Comparison of ENCODE assay signal across 8 cellular contexts in the genomic region with DNA sequence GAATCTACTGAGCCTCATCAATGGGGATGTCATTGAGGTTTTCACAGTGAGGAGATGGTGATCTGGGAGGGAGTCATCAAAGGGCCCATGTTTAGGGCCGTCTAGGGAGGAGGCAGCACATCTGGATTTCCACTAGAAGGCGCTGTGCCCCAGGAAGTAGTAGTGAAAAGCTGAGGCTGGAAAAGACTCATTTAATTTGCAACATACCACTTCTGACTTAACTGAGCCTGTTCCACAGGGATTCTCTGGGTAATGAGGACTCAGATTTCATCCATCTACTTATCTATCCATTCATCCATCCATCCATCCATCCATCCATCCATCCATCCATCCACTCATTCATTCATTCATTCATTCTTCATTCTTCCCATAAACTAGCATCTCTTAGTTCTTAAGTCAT. TPM values are rescaled to one million over a fixed set of nuclear protein-coding genes. Genes with fewer than 3 reads are reported as not detected.
DNase-seq lines count a peak whose midpoint lies in the region; ATAC-seq and TF ChIP-seq lines count a peak whose summit lies in the region.

No MANE protein-coding gene starts in this region.

- peak overlapping the region; percentile 48 for H2AFZ ChIP-seq in osteoblast (ENCODE audit: low read length)

- H3K4me1 ChIP-seq in osteoblast (ENCODE audit: insufficient read depth, low read length), result peaks cover 11% of the 10 kb centered on the region

- no peak overlapping the region for H3K27ac ChIP-seq in osteoblast (ENCODE audit: low read depth, low read length)

- H3K4me2 ChIP-seq in osteoblast (ENCODE audit: insufficient read depth, low read length), result no peak overlapping the region

- ATAC-seq in HG02884 (IDR thresholded peaks at IDR 0.05; ENCODE audit: unreplicated experiment), result no peak
- ATAC-seq in GM19328 (IDR thresholded peaks at IDR 0.05; ENCODE audit: unreplicated experiment), result no peak

- peak; percentile 90 for TF ChIP-seq CTCF in HFF-Myc (IDR thresholded peaks at IDR 0.05; ENCODE audit: low read depth, low read length, missing control alignments)
- TF ChIP-seq CTCF in osteoblast (IDR thresholded peaks at IDR 0.05; ENCODE audit: extremely low read depth, low read depth, low read length), result peak; percentile 97

- no peak overlapping the region for H3K4me3 ChIP-seq in HFF-Myc (replicated peaks; ENCODE audit: low read depth, low read length)
- H3K4me3 ChIP-seq in osteoblast (ENCODE audit: insufficient read depth, low read length), result no peak overlapping the region

- no peaks in the 10 kb centered on the region for H3K9me3 ChIP-seq in osteoblast (ENCODE audit: low read depth, low read length)

- TF ChIP-seq POLR2A in erythroblast (IDR thresholded peaks at IDR 0.05; ENCODE audit: low read length), result no peak

- no peaks in the 10 kb centered on the region for H3K36me3 ChIP-seq in osteoblast (ENCODE audit: insufficient read depth, low read length)

- H3K79me2 ChIP-seq in osteoblast (ENCODE audit: insufficient read depth, low read length), result no peaks in the 10 kb centered on the region

- H3K27me3 ChIP-seq in osteoblast (ENCODE audit: insufficient read depth, low read length), result no peaks in the 10 kb centered on the region

- H4K20me1 ChIP-seq in osteoblast (ENCODE audit: insufficient read depth, low read length), result no peaks in the 10 kb centered on the region

- DNase-seq in COLO829 (ENCODE audit: low spot score), result peak; percentile 66
- peak; percentile 20 for DNase-seq in HFF-Myc (ENCODE audit: extremely low read depth, low read depth)
- peak; percentile 74 for DNase-seq in NCI-H748 (lab: John Stamatoyannopoulos, UW; ENCODE audit: unreplicated experiment)
- DNase-seq in activated CD8-positive, alpha-beta memory T cell treated with anti-CD3 and anti-CD28 coated beads for 24 hours, result peak; percentile 74
- peak; percentile 71 to 81 for DNase-seq in erythroblast (lab: John Stamatoyannopoulos, UW)
- DNase-seq in osteoblast (ENCODE audit: insufficient read length, low spot score, missing footprints), result peak; percentile 83

RNA-seq across cellular contexts. Expression of gene SHF, which starts 17.4 kb away (rescaled TPM):
- 3.3 and 4.1 TPM in 2 replicates for total RNA-seq in osteoblast

RNA-seq across cellular contexts. Expression of gene SLC28A2, which starts 46.8 kb away (rescaled TPM):
- total RNA-seq in osteoblast, result not detected in 2 replicates

Comparison
In these comparisons a context has a peak if more than half of its experiments do, and no peak if none do; other contexts are left out.
1. DNase-seq: peak in every context shown above with its lines; median percentile 83 in osteoblast; 76 in erythroblast; 74 in NCI-H748; 74 in activated CD8-positive, alpha-beta memory T cell treated with anti-CD3 and anti-CD28 coated beads for 24 hours; 66 in COLO829; 20 in HFF-Myc.